Comparison of ENCODE assay signal across 8 cellular contexts in the genomic region with DNA sequence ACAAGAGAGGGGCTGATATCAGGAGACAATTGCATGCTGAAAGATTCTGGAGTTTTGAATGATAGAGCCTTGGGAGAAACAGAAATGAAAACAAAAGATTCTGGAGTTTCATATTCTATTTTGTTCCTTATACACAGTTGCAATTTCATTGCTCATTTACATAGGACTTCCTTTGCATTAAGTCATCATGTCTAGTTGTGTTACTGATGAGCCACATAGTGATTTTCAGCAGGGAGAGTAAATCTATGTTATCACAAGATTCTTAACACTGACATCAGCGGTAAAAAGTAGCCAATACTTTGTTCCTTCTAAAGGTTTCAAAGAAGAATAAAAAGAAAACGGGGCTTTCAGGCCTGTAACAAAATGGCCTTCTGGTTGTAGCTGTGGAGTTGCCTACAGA. TPM values are rescaled to one million over a fixed set of nuclear protein-coding genes. Genes with fewer than 3 reads are reported as not detected.
DNase-seq lines count a peak whose midpoint lies in the region; ATAC-seq and TF ChIP-seq lines count a peak whose summit lies in the region.

No MANE protein-coding gene starts in this region.

- ATAC-seq in GM18873 (IDR thresholded peaks at IDR 0.05; ENCODE audit: low FRiP score, unreplicated experiment) (peak; percentile 45), HG02840 (IDR thresholded peaks at IDR 0.05; ENCODE audit: low FRiP score, unreplicated experiment) (peak; percentile 39), SK-N-SH treated with all-trans-retinoic acid at 6 μM for 48 hours (peak; percentile 23; the same call in 2 of the 3 replicates)
- peak; percentile 81 to 85 for ATAC-seq in natural killer cell treated with Interleukin-12 subunit alpha and Interleukin-12 subunit beta and Interleukin-15 and Interleukin-18, amount 100 ng/mL, for 72 hours

- H3K27me3 Mint-ChIP-seq in natural killer cell treated with Interleukin-12 subunit alpha and Interleukin-12 subunit beta and Interleukin-15 and Interleukin-18, amount 100 ng/mL, for 72 hours = no peaks in the 10 kb centered on the region

- peak overlapping the region; percentile 82 for H3K4me3 Mint-ChIP-seq in natural killer cell treated with Interleukin-12 subunit alpha and Interleukin-12 subunit beta and Interleukin-15 and Interleukin-18, amount 100 ng/mL, for 72 hours

- peaks cover 7% of the 10 kb centered on the region for H3K36me3 Mint-ChIP-seq in natural killer cell treated with Interleukin-12 subunit alpha and Interleukin-12 subunit beta and Interleukin-15 and Interleukin-18, amount 100 ng/mL, for 72 hours

- no peaks in the 10 kb centered on the region for H3K9me3 Mint-ChIP-seq in natural killer cell treated with Interleukin-12 subunit alpha and Interleukin-12 subunit beta and Interleukin-15 and Interleukin-18, amount 100 ng/mL, for 72 hours

- no peak for DNase-seq in natural killer cell treated with Interleukin-12 subunit alpha and Interleukin-12 subunit beta and Interleukin-15 and Interleukin-18, amount 100 ng/mL, for 72 hours (ENCODE audit: low spot score)
- DNase-seq in HPDE6-E6E7 (ENCODE audit: extremely low spot score) (no peak), COLO829 (ENCODE audit: low spot score) (no peak), NCI-H2227 (lab: John Stamatoyannopoulos, UW; ENCODE audit: unreplicated experiment) (no peak), glomerular visceral epithelial cell (ENCODE audit: extremely low spot score) (no peak)

- H3K27ac Mint-ChIP-seq in natural killer cell treated with Interleukin-12 subunit alpha and Interleukin-12 subunit beta and Interleukin-15 and Interleukin-18, amount 100 ng/mL, for 72 hours = peak overlapping the region; percentile 85 to 94

- H3K4me1 Mint-ChIP-seq in natural killer cell treated with Interleukin-12 subunit alpha and Interleukin-12 subunit beta and Interleukin-15 and Interleukin-18, amount 100 ng/mL, for 72 hours (ENCODE audit: low read depth in 2 of 2) = peaks cover 65 to 77% of the 10 kb centered on the region in 2 donors

TF ChIP-seq in SK-N-SH treated with all-trans-retinoic acid at 6 μM for 48 hours, 23 proteins besides CTCF, POLR2A, EP300 and RAD21:
- TF ChIP-seq, protein P1, sequence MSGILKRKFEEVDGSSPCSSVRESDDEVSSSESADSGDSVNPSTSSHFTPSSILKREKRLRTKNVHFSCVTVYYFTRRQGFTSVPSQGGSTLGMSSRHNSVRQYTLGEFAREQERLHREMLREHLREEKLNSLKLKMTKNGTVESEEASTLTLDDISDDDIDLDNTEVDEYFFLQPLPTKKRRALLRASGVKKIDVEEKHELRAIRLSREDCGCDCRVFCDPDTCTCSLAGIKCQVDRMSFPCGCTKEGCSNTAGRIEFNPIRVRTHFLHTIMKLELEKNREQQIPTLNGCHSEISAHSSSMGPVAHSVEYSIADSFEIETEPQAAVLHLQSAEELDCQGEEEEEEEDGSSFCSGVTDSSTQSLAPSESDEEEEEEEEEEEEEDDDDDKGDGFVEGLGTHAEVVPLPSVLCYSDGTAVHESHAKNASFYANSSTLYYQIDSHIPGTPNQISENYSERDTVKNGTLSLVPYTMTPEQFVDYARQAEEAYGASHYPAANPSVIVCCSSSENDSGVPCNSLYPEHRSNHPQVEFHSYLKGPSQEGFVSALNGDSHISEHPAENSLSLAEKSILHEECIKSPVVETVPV (CRISPR knock-in tag; IDR thresholded peaks at IDR 0.05) = no peak
- TF ChIP-seq OSR1 (CRISPR knock-in tag; IDR thresholded peaks at IDR 0.05) (no peak), CSDC2 (CRISPR knock-in tag; IDR thresholded peaks at IDR 0.05) (no peak), ZNF565 (CRISPR knock-in tag; conservative IDR thresholded peaks at IDR 0.05; ENCODE audit: low read depth) (no peak), ARNTL (CRISPR knock-in tag; IDR thresholded peaks at IDR 0.05; ENCODE audit: borderline replicate concordance, low read depth) (no peak), ZNF70 (CRISPR knock-in tag; IDR thresholded peaks at IDR 0.05) (no peak), ESRRG (CRISPR knock-in tag; IDR thresholded peaks at IDR 0.05) (no peak), TOX (CRISPR knock-in tag; IDR thresholded peaks at IDR 0.05; ENCODE audit: borderline replicate concordance) (no peak), SNAI2 (CRISPR knock-in tag; IDR thresholded peaks at IDR 0.05) (no peak), PPARA (CRISPR knock-in tag; IDR thresholded peaks at IDR 0.05; ENCODE audit: borderline replicate concordance) (no peak), ZC3H10 (CRISPR knock-in tag; IDR thresholded peaks at IDR 0.05) (no peak), ZFP30 (CRISPR knock-in tag; IDR thresholded peaks at IDR 0.05) (no peak), BACH2 (CRISPR knock-in tag; IDR thresholded peaks at IDR 0.05; ENCODE audit: borderline replicate concordance) (no peak), TCF4 (CRISPR knock-in tag; IDR thresholded peaks at IDR 0.05; ENCODE audit: borderline replicate concordance) (no peak)
- TF ChIP-seq, protein P2, sequence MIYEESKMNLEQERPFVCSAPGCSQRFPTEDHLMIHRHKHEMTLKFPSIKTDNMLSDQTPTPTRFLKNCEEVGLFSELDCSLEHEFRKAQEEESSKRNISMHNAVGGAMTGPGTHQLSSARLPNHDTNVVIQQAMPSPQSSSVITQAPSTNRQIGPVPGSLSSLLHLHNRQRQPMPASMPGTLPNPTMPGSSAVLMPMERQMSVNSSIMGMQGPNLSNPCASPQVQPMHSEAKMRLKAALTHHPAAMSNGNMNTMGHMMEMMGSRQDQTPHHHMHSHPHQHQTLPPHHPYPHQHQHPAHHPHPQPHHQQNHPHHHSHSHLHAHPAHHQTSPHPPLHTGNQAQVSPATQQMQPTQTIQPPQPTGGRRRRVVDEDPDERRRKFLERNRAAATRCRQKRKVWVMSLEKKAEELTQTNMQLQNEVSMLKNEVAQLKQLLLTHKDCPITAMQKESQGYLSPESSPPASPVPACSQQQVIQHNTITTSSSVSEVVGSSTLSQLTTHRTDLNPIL (CRISPR knock-in tag; IDR thresholded peaks at IDR 0.05; ENCODE audit: low read depth) = no peak
- TF ChIP-seq, protein P3, sequence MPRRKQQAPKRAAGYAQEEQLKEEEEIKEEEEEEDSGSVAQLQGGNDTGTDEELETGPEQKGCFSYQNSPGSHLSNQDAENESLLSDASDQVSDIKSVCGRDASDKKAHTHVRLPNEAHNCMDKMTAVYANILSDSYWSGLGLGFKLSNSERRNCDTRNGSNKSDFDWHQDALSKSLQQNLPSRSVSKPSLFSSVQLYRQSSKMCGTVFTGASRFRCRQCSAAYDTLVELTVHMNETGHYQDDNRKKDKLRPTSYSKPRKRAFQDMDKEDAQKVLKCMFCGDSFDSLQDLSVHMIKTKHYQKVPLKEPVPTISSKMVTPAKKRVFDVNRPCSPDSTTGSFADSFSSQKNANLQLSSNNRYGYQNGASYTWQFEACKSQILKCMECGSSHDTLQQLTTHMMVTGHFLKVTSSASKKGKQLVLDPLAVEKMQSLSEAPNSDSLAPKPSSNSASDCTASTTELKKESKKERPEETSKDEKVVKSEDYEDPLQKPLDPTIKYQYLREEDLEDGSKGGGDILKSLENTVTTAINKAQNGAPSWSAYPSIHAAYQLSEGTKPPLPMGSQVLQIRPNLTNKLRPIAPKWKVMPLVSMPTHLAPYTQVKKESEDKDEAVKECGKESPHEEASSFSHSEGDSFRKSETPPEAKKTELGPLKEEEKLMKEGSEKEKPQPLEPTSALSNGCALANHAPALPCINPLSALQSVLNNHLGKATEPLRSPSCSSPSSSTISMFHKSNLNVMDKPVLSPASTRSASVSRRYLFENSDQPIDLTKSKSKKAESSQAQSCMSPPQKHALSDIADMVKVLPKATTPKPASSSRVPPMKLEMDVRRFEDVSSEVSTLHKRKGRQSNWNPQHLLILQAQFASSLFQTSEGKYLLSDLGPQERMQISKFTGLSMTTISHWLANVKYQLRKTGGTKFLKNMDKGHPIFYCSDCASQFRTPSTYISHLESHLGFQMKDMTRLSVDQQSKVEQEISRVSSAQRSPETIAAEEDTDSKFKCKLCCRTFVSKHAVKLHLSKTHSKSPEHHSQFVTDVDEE (CRISPR knock-in tag; IDR thresholded peaks at IDR 0.05) = no peak
- TF ChIP-seq, protein P4, sequence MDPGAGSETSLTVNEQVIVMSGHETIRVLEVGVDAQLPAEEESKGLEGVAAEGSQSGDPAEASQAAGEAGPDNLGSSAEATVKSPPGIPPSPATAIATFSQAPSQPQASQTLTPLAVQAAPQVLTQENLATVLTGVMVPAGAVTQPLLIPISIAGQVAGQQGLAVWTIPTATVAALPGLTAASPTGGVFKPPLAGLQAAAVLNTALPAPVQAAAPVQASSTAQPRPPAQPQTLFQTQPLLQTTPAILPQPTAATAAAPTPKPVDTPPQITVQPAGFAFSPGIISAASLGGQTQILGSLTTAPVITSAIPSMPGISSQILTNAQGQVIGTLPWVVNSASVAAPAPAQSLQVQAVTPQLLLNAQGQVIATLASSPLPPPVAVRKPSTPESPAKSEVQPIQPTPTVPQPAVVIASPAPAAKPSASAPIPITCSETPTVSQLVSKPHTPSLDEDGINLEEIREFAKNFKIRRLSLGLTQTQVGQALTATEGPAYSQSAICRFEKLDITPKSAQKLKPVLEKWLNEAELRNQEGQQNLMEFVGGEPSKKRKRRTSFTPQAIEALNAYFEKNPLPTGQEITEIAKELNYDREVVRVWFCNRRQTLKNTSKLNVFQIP (CRISPR knock-in tag; IDR thresholded peaks at IDR 0.05; ENCODE audit: borderline replicate concordance, low read depth) = no peak

RNA-seq across cellular contexts. Expression of a gene that starts 7.1 kb away (rescaled TPM):
- 10 to 100 TPM; 62.1 to 85.1 TPM for total RNA-seq in natural killer cell treated with Interleukin-12 subunit alpha and Interleukin-12 subunit beta and Interleukin-15 and Interleukin-18, amount 100 ng/mL, for 72 hours

Comparison
In these comparisons a context has a peak if more than half of its experiments do, and no peak if none do; other contexts are left out.
1. ATAC-seq: peak in every context shown above with its lines; median percentile 83 in natural killer cell treated with Interleukin-12 subunit alpha and Interleukin-12 subunit beta and Interleukin-15 and Interleukin-18, amount 100 ng/mL, for 72 hours; 45 in GM18873; 39 in HG02840; 23 in SK-N-SH treated with all-trans-retinoic acid at 6 μM for 48 hours.